Comparison of ENCODE assay signal across 1 cellular context in the genomic region with DNA sequence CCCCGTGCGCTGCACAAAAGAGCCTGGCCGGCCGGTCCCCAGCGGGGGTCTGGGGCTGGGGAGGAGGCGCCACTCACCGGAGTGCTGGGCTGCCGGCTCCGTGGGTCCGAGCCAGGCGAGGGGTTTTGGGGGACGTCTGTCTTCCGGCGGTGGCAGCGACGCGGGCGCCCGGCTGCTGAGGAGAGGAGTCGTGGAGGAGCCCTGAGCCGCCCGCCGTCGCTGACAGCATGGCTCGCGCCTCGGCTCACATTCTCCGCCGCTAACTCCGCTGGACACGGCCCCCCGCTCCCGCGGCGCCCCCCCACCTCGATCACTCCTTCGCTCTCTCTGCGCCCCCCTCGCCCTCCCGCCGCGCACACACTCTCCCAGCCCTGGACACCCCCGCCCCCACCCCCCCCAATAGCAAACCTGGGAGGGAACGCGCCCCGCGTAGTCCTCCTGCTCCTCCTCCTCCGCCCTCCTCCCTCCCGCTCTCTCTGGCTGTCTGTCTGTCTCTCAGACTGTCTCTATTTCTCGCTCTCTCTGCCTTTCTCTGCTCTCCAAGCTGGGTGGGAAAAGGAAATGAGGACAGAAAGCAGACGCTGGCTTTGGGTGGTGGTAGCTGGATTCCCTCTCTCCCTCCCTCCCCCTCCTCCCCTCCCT.
TF ChIP-seq lines count a peak whose summit lies in the region.

No MANE protein-coding gene starts in this region.

TF ChIP-seq in K562, 482 proteins besides CTCF, POLR2A, EP300 and RAD21 (continued from another document and continues in another):
- TF ChIP-seq, protein P1, sequence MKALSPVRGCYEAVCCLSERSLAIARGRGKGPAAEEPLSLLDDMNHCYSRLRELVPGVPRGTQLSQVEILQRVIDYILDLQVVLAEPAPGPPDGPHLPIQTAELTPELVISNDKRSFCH (CRISPR knock-in tag; IDR thresholded peaks at IDR 0.05), result no peak
- TF ChIP-seq, protein P1 (tag; IDR thresholded peaks at IDR 0.05), result no peak
- TF ChIP-seq CBX5 (IDR thresholded peaks at IDR 0.05; ENCODE audit: borderline replicate concordance, low read depth) (no peak), ZNF507 (tag; conservative IDR thresholded peaks at IDR 0.05) (no peak), LEF1 (IDR thresholded peaks at IDR 0.05) (0 out of 2 replicates have a peak, but pooled peaks have one; percentile 21), ZNF41 (CRISPR knock-in tag; conservative IDR thresholded peaks at IDR 0.05) (no peak), MAZ (CRISPR knock-in tag; conservative IDR thresholded peaks at IDR 0.05 in 1 of 2, IDR thresholded peaks at IDR 0.05 in 1 of 2) (peak; percentile 50 to 52; a peak in 1 of 4 replicates), SNRNP70 (optimal IDR thresholded peaks at IDR 0.05; ENCODE audit: low read depth, low read length) (no peak), KDM5B (IDR thresholded peaks at IDR 0.05; ENCODE audit: insufficient replicate concordance, low read depth, low read length) (no peak), NCOA4 (IDR thresholded peaks at IDR 0.05; ENCODE audit: partially characterized antibody) (no peak), FOXP1 (CRISPR knock-in tag; IDR thresholded peaks at IDR 0.05) (no peak), SRSF1 (IDR thresholded peaks at IDR 0.05; ENCODE audit: low read depth, low read length) (no peak), ETV1 (tag; conservative IDR thresholded peaks at IDR 0.05; ENCODE audit: low read depth) (no peak), GATA2 (CRISPR knock-in tag; IDR thresholded peaks at IDR 0.05) (no peak), CEBPG (CRISPR knock-in tag; IDR thresholded peaks at IDR 0.05) (no peak), CEBPG (tag; conservative IDR thresholded peaks at IDR 0.05 in 1 of 2, IDR thresholded peaks at IDR 0.05 in 1 of 2) (no peak), KLF10 (CRISPR knock-in tag; IDR thresholded peaks at IDR 0.05) (no peak), MYBL2 (IDR thresholded peaks at IDR 0.05; ENCODE audit: low read depth) (no peak), MYBL2 (CRISPR knock-in tag; IDR thresholded peaks at IDR 0.05; ENCODE audit: borderline replicate concordance) (no peak), ZNF124 (CRISPR knock-in tag; IDR thresholded peaks at IDR 0.05) (no peak), ZNF121 (CRISPR knock-in tag; conservative IDR thresholded peaks at IDR 0.05) (no peak), HNRNPL (IDR thresholded peaks at IDR 0.05; ENCODE audit: low read depth, low read length) (no peak; the same call in 1 of the 2 replicates), CREBBP (IDR thresholded peaks at IDR 0.05; ENCODE audit: low read depth, low read length) (no peak), ZKSCAN8 (CRISPR knock-in tag; IDR thresholded peaks at IDR 0.05) (no peak), ZNF239 (CRISPR knock-in tag; IDR thresholded peaks at IDR 0.05) (no peak), SLC30A9 (CRISPR knock-in tag; IDR thresholded peaks at IDR 0.05) (no peak), SETDB1 (IDR thresholded peaks at IDR 0.05; ENCODE audit: low read length) (no peak), L3MBTL2 (IDR thresholded peaks at IDR 0.05) (no peak), ZNF79 (CRISPR knock-in tag; IDR thresholded peaks at IDR 0.05; ENCODE audit: low read depth) (no peak), ZNF253 (CRISPR knock-in tag; conservative IDR thresholded peaks at IDR 0.05) (no peak), MYNN (IDR thresholded peaks at IDR 0.05) (no peak), MYNN (CRISPR knock-in tag; IDR thresholded peaks at IDR 0.05) (no peak), ZNF212 (CRISPR knock-in tag; IDR thresholded peaks at IDR 0.05) (no peak), ZNF695 (CRISPR knock-in tag; IDR thresholded peaks at IDR 0.05) (no peak), SMARCA5 (IDR thresholded peaks at IDR 0.05) (peak; percentile 25; the same call in 1 of the 2 replicates)
- TF ChIP-seq, protein P2, sequence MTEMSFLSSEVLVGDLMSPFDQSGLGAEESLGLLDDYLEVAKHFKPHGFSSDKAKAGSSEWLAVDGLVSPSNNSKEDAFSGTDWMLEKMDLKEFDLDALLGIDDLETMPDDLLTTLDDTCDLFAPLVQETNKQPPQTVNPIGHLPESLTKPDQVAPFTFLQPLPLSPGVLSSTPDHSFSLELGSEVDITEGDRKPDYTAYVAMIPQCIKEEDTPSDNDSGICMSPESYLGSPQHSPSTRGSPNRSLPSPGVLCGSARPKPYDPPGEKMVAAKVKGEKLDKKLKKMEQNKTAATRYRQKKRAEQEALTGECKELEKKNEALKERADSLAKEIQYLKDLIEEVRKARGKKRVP (CRISPR knock-in tag; IDR thresholded peaks at IDR 0.05), result no peak
- TF ChIP-seq, protein P3, sequence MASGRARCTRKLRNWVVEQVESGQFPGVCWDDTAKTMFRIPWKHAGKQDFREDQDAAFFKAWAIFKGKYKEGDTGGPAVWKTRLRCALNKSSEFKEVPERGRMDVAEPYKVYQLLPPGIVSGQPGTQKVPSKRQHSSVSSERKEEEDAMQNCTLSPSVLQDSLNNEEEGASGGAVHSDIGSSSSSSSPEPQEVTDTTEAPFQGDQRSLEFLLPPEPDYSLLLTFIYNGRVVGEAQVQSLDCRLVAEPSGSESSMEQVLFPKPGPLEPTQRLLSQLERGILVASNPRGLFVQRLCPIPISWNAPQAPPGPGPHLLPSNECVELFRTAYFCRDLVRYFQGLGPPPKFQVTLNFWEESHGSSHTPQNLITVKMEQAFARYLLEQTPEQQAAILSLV (tag; IDR thresholded peaks at IDR 0.05), result no peak
- TF ChIP-seq, protein P4, sequence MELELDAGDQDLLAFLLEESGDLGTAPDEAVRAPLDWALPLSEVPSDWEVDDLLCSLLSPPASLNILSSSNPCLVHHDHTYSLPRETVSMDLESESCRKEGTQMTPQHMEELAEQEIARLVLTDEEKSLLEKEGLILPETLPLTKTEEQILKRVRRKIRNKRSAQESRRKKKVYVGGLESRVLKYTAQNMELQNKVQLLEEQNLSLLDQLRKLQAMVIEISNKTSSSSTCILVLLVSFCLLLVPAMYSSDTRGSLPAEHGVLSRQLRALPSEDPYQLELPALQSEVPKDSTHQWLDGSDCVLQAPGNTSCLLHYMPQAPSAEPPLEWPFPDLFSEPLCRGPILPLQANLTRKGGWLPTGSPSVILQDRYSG (tag; conservative IDR thresholded peaks at IDR 0.05; ENCODE audit: low read depth), result no peak
- TF ChIP-seq, protein P5, sequence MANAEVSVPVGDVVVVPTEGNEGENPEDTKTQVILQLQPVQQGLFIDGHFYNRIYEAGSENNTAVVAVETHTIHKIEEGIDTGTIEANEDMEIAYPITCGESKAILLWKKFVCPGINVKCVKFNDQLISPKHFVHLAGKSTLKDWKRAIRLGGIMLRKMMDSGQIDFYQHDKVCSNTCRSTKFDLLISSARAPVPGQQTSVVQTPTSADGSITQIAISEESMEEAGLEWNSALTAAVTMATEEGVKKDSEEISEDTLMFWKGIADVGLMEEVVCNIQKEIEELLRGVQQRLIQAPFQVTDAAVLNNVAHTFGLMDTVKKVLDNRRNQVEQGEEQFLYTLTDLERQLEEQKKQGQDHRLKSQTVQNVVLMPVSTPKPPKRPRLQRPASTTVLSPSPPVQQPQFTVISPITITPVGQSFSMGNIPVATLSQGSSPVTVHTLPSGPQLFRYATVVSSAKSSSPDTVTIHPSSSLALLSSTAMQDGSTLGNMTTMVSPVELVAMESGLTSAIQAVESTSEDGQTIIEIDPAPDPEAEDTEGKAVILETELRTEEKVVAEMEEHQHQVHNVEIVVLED (CRISPR knock-in tag; IDR thresholded peaks at IDR 0.05), result no peak
- TF ChIP-seq, protein P6, sequence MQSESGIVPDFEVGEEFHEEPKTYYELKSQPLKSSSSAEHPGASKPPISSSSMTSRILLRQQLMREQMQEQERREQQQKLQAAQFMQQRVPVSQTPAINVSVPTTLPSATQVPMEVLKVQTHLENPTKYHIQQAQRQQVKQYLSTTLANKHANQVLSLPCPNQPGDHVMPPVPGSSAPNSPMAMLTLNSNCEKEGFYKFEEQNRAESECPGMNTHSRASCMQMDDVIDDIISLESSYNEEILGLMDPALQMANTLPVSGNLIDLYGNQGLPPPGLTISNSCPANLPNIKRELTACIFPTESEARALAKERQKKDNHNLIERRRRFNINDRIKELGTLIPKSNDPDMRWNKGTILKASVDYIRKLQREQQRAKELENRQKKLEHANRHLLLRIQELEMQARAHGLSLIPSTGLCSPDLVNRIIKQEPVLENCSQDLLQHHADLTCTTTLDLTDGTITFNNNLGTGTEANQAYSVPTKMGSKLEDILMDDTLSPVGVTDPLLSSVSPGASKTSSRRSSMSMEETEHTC (IDR thresholded peaks at IDR 0.05), result no peak
- TF ChIP-seq, protein P7, sequence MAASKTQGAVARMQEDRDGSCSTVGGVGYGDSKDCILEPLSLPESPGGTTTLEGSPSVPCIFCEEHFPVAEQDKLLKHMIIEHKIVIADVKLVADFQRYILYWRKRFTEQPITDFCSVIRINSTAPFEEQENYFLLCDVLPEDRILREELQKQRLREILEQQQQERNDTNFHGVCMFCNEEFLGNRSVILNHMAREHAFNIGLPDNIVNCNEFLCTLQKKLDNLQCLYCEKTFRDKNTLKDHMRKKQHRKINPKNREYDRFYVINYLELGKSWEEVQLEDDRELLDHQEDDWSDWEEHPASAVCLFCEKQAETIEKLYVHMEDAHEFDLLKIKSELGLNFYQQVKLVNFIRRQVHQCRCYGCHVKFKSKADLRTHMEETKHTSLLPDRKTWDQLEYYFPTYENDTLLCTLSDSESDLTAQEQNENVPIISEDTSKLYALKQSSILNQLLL (CRISPR knock-in tag; IDR thresholded peaks at IDR 0.05; ENCODE audit: borderline replicate concordance), result no peak
- TF ChIP-seq, protein P8, sequence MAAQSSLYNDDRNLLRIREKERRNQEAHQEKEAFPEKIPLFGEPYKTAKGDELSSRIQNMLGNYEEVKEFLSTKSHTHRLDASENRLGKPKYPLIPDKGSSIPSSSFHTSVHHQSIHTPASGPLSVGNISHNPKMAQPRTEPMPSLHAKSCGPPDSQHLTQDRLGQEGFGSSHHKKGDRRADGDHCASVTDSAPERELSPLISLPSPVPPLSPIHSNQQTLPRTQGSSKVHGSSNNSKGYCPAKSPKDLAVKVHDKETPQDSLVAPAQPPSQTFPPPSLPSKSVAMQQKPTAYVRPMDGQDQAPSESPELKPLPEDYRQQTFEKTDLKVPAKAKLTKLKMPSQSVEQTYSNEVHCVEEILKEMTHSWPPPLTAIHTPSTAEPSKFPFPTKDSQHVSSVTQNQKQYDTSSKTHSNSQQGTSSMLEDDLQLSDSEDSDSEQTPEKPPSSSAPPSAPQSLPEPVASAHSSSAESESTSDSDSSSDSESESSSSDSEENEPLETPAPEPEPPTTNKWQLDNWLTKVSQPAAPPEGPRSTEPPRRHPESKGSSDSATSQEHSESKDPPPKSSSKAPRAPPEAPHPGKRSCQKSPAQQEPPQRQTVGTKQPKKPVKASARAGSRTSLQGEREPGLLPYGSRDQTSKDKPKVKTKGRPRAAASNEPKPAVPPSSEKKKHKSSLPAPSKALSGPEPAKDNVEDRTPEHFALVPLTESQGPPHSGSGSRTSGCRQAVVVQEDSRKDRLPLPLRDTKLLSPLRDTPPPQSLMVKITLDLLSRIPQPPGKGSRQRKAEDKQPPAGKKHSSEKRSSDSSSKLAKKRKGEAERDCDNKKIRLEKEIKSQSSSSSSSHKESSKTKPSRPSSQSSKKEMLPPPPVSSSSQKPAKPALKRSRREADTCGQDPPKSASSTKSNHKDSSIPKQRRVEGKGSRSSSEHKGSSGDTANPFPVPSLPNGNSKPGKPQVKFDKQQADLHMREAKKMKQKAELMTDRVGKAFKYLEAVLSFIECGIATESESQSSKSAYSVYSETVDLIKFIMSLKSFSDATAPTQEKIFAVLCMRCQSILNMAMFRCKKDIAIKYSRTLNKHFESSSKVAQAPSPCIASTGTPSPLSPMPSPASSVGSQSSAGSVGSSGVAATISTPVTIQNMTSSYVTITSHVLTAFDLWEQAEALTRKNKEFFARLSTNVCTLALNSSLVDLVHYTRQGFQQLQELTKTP (IDR thresholded peaks at IDR 0.05; ENCODE audit: low read depth in 1 of 2, partially characterized antibody in 2 of 2), result peak in 1 of 2 experiments; percentile 14
- TF ChIP-seq, protein P9, sequence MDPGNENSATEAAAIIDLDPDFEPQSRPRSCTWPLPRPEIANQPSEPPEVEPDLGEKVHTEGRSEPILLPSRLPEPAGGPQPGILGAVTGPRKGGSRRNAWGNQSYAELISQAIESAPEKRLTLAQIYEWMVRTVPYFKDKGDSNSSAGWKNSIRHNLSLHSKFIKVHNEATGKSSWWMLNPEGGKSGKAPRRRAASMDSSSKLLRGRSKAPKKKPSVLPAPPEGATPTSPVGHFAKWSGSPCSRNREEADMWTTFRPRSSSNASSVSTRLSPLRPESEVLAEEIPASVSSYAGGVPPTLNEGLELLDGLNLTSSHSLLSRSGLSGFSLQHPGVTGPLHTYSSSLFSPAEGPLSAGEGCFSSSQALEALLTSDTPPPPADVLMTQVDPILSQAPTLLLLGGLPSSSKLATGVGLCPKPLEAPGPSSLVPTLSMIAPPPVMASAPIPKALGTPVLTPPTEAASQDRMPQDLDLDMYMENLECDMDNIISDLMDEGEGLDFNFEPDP (CRISPR knock-in tag; IDR thresholded peaks at IDR 0.05), result no peak
- TF ChIP-seq, protein P10, sequence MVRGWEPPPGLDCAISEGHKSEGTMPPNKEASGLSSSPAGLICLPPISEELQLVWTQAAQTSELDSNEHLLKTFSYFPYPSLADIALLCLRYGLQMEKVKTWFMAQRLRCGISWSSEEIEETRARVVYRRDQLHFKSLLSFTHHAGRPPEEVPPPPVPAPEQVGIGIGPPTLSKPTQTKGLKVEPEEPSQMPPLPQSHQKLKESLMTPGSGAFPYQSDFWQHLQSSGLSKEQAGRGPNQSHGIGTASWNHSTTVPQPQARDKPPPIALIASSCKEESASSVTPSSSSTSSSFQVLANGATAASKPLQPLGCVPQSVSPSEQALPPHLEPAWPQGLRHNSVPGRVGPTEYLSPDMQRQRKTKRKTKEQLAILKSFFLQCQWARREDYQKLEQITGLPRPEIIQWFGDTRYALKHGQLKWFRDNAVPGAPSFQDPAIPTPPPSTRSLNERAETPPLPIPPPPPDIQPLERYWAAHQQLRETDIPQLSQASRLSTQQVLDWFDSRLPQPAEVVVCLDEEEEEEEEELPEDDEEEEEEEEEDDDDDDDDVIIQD (CRISPR knock-in tag; IDR thresholded peaks at IDR 0.05), result no peak
- TF ChIP-seq, protein P11, sequence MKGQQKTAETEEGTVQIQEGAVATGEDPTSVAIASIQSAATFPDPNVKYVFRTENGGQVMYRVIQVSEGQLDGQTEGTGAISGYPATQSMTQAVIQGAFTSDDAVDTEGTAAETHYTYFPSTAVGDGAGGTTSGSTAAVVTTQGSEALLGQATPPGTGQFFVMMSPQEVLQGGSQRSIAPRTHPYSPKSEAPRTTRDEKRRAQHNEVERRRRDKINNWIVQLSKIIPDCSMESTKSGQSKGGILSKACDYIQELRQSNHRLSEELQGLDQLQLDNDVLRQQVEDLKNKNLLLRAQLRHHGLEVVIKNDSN (CRISPR knock-in tag; IDR thresholded peaks at IDR 0.05), result no peak; the same call in 1 of the 2 replicates
- TF ChIP-seq, protein P12, sequence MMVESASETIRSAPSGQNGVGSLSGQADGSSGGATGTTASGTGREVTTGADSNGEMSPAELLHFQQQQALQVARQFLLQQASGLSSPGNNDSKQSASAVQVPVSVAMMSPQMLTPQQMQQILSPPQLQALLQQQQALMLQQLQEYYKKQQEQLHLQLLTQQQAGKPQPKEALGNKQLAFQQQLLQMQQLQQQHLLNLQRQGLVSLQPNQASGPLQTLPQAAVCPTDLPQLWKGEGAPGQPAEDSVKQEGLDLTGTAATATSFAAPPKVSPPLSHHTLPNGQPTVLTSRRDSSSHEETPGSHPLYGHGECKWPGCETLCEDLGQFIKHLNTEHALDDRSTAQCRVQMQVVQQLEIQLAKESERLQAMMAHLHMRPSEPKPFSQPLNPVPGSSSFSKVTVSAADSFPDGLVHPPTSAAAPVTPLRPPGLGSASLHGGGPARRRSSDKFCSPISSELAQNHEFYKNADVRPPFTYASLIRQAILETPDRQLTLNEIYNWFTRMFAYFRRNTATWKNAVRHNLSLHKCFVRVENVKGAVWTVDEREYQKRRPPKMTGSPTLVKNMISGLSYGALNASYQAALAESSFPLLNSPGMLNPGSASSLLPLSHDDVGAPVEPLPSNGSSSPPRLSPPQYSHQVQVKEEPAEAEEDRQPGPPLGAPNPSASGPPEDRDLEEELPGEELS (CRISPR knock-in tag; IDR thresholded peaks at IDR 0.05; ENCODE audit: borderline replicate concordance), result no peak
